Comparison of ENCODE assay signal across 8 cellular contexts in the genomic region with DNA sequence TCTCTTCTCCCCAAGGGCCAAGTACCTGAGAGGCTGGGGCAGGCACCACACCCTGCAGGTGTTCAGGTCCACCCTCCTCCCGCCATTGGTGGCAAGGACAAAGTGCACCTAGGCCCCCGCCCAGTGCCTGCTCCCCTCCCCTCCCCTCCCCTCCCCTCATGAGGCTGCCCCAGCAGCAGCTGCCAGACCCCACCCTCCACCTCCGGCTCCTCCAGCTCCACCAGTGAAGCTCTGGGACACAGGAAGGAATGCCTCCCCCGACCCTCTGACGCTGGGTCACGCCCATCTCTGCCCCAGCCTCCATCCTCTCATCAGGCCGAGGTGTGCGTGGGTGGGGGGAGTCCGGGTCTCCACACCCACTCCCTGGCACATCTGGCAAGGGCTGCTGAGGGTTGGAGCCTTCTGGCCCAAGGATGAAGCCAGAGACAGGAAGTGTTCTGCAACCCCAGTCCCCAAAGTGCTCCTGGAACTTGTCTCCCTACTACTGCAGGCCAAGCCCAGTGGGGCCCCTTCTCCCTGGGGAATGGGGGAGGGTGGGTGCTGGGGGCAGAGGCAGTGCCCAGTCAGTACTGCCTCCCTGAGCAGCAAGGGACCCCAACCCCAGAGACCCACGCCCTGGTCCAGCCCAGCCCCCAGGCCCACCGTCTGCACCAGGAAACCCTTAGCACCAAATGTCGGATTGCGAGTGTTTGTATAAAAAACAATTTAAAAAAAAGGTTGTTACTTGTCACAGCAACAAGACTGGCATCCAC. TPM values are rescaled to one million over a fixed set of nuclear protein-coding genes. Genes with fewer than 3 reads are reported as not detected.
A peak's percentile ranks its signal among the peaks of the same experiment; 100 is the strongest.
DNase-seq lines count a peak whose midpoint lies in the region; ATAC-seq, FAIRE-seq and TF ChIP-seq lines count a peak whose summit lies in the region.

No MANE protein-coding gene starts in this region.

- TF ChIP-seq RAD21 in A549 (conservative IDR thresholded peaks at IDR 0.05 in 1 of 2, IDR thresholded peaks at IDR 0.05 in 1 of 2) = no peak

- H3K27me3 ChIP-seq in iPS-15b (ENCODE audit: control insufficient read depth, insufficient read depth, low read length) = no peaks in the 10 kb centered on the region

- H3K27me3 Mint-ChIP-seq in HFFc6 (ENCODE audit: insufficient read depth) = peaks cover 16% of the 10 kb centered on the region
- no peaks in the 10 kb centered on the region for H3K27me3 Mint-ChIP-seq in activated CD4-positive, alpha-beta T cell treated with anti-CD3 and anti-CD28 coated beads, Interleukin-2, amount 10 ng/mL, durations not matched to agents 7 days and 5 days
- H3K27me3 Mint-ChIP-seq in stimulated activated naive B cell treated with anti-CD40 and anti-IgM and Interleukin-4, amounts not matched to agents 10 μg/mL and 1 μg/mL and 100 μg/mL, for 72 hours = no peaks in the 10 kb centered on the region

- H3K4me2 ChIP-seq in A549 = peak overlapping the region; percentile 83

- H3K4me3 Mint-ChIP-seq in HFFc6 = no peak overlapping the region
- no peak overlapping the region for H3K4me3 Mint-ChIP-seq in activated CD4-positive, alpha-beta T cell treated with anti-CD3 and anti-CD28 coated beads, Interleukin-2, amount 10 ng/mL, durations not matched to agents 7 days and 5 days
- peak overlapping the region; percentile 82 to 92 for H3K4me3 Mint-ChIP-seq in stimulated activated naive B cell treated with anti-CD40 and anti-IgM and Interleukin-4, amounts not matched to agents 10 μg/mL and 1 μg/mL and 100 μg/mL, for 72 hours

- TF ChIP-seq CTCF in A549 (IDR thresholded peaks at IDR 0.05) = no peak
- TF ChIP-seq CTCF in HFFc6 (IDR thresholded peaks at IDR 0.05) = no peak

- H3K4me1 ChIP-seq in A549 = peaks cover 25% of the 10 kb centered on the region
- H3K4me1 ChIP-seq in iPS-15b (ENCODE audit: control insufficient read depth, insufficient read depth, low read length) = peaks cover 12% of the 10 kb centered on the region

- peaks cover 28% of the 10 kb centered on the region for H3K36me3 ChIP-seq in iPS-15b (ENCODE audit: control insufficient read depth, insufficient read depth, low read length)

- H3K9ac ChIP-seq in iPS-15b (ENCODE audit: low read depth, low read length) = no peak overlapping the region

- TF ChIP-seq POLR2A in A549 (IDR thresholded peaks at IDR 0.05; ENCODE audit: low read length) = no peak

- WGBS in A549 (ENCODE audit: missing lambda C conversion rate) = 69% methylated on average over 8 of the region's 13 CpGs

- CTCF ChIA-PET in A549 (lab: Yijun Ruan, JAX) = interaction anchor here (1.1 to 2.4 kb wide), 3 partner anchors 16 to 22 kb away, joined by 3 to 20 read pairs (median 11); no protein-coding TSS in a partner anchor
- CTCF ChIA-PET in activated CD4-positive, alpha-beta T cell treated with anti-CD3 and anti-CD28 coated beads, Interleukin-2, amount 10 ng/mL, durations not matched to agents 7 days and 5 days (lab: Charles Lee) = interaction anchor here (0.7 to 2.0 kb wide), 4 partner anchors 79 to 420 kb away, joined by 3 to 8 read pairs (median 4); a partner anchor contains a TSS

- H3K36me3 Mint-ChIP-seq in HFFc6 (ENCODE audit: low read depth) = peaks cover 6% of the 10 kb centered on the region; the same call in 1 of the 2 replicates
- H3K36me3 Mint-ChIP-seq in activated CD4-positive, alpha-beta T cell treated with anti-CD3 and anti-CD28 coated beads, Interleukin-2, amount 10 ng/mL, durations not matched to agents 7 days and 5 days (ENCODE audit: low read depth) = peaks cover 7% of the 10 kb centered on the region
- H3K36me3 Mint-ChIP-seq in stimulated activated naive B cell treated with anti-CD40 and anti-IgM and Interleukin-4, amounts not matched to agents 10 μg/mL and 1 μg/mL and 100 μg/mL, for 72 hours = peaks cover 18 to 27% of the 10 kb centered on the region in 2 donors

- peaks cover 23% of the 10 kb centered on the region for H3K4me1 Mint-ChIP-seq in HFFc6 (ENCODE audit: low read depth)
- H3K4me1 Mint-ChIP-seq in activated CD4-positive, alpha-beta T cell treated with anti-CD3 and anti-CD28 coated beads, Interleukin-2, amount 10 ng/mL, durations not matched to agents 7 days and 5 days = peaks cover 34% of the 10 kb centered on the region
- H3K4me1 Mint-ChIP-seq in stimulated activated naive B cell treated with anti-CD40 and anti-IgM and Interleukin-4, amounts not matched to agents 10 μg/mL and 1 μg/mL and 100 μg/mL, for 72 hours = peaks cover 30 to 39% of the 10 kb centered on the region in 2 donors

- peak overlapping the region; percentile 73 for H3K27ac Mint-ChIP-seq in HFFc6
- peak overlapping the region; percentile 87 for H3K27ac Mint-ChIP-seq in activated CD4-positive, alpha-beta T cell treated with anti-CD3 and anti-CD28 coated beads, Interleukin-2, amount 10 ng/mL, durations not matched to agents 7 days and 5 days
- H3K27ac Mint-ChIP-seq in stimulated activated naive B cell treated with anti-CD40 and anti-IgM and Interleukin-4, amounts not matched to agents 10 μg/mL and 1 μg/mL and 100 μg/mL, for 72 hours = peak overlapping the region; percentile 83

- DNase-seq in A549 (ENCODE audit: low read depth in 1 of 2, low spot score in 1 of 2) = peak in 1 of 2 experiments; percentile 23
- DNase-seq in HFFc6 = no peak
- DNase-seq in activated CD4-positive, alpha-beta T cell treated with anti-CD3 and anti-CD28 coated beads, Interleukin-2, amount 10 ng/mL, durations not matched to agents 7 days and 5 days = no peak
- DNase-seq in stimulated activated naive B cell treated with anti-CD40 and anti-IgM and Interleukin-4, amounts not matched to agents 10 μg/mL and 1 μg/mL and 100 μg/mL, for 72 hours = no peak
- no peak for DNase-seq in GDM1 (lab: John Stamatoyannopoulos, UW)
- no peak for DNase-seq in COLO829 (ENCODE audit: low spot score)
- DNase-seq in hippocampal formation (lab: John Stamatoyannopoulos, UW) = no peak

- FAIRE-seq in A549 (lab: Jason Lieb, UNC) = no peak

- no peak for ATAC-seq in A549
- ATAC-seq in stimulated activated naive B cell treated with anti-CD40 and anti-IgM and Interleukin-4, amounts not matched to agents 10 μg/mL and 1 μg/mL and 100 μg/mL, for 72 hours (replicated peaks) = no peak

- H3K9me3 ChIP-seq in A549 (no peaks in the 10 kb centered on the region), iPS-15b (ENCODE audit: control insufficient read depth, insufficient read depth, low read length) (no peaks in the 10 kb centered on the region)

- TF ChIP-seq EP300 in A549 (IDR thresholded peaks at IDR 0.05) = no peak

- POLR2A ChIA-PET in A549 (lab: Yijun Ruan, JAX) = interaction anchor here (0.6 to 1.1 kb wide), 5 partner anchors 14 to 420 kb away, joined by 3 to 5 read pairs (median 3); a partner anchor contains a TSS
- POLR2A ChIA-PET in activated CD4-positive, alpha-beta T cell treated with anti-CD3 and anti-CD28 coated beads, Interleukin-2, amount 10 ng/mL, durations not matched to agents 7 days and 5 days (lab: Charles Lee) = interaction anchor here (0.6 kb wide), 1 partner anchor 79 kb away, joined by 3 read pairs; no protein-coding TSS in a partner anchor

- H3K4me3 ChIP-seq in A549 = peak overlapping the region; percentile 70; the same call in 2 of the 3 replicates
- peak overlapping the region; percentile 64 for H3K4me3 ChIP-seq in iPS-15b (ENCODE audit: low read depth, low read length)

- peak overlapping the region; percentile 76 to 94 for H3K27ac ChIP-seq in A549

- no peaks in the 10 kb centered on the region for H3K9me3 Mint-ChIP-seq in HFFc6
- no peaks in the 10 kb centered on the region for H3K9me3 Mint-ChIP-seq in activated CD4-positive, alpha-beta T cell treated with anti-CD3 and anti-CD28 coated beads, Interleukin-2, amount 10 ng/mL, durations not matched to agents 7 days and 5 days
- no peaks in the 10 kb centered on the region for H3K9me3 Mint-ChIP-seq in stimulated activated naive B cell treated with anti-CD40 and anti-IgM and Interleukin-4, amounts not matched to agents 10 μg/mL and 1 μg/mL and 100 μg/mL, for 72 hours

RNA-seq across cellular contexts. Expression of a gene that starts 1.6 kb away (rescaled TPM):
- polyA plus RNA-seq in A549 (2011; rRNA removed) (19.1 and 21.6 TPM in 2 replicates), A549 (2017; fragmentation: RNase III; extraction: RNeasy Plus Mini Kit Qiagen cat#74134 plus additional on column Dnase treatment) (30.4 to 32.5 TPM (median 31.8 TPM) in 3 replicates)
- polyA plus RNA-seq in A549 (2012; cell fraction: cytosol; rRNA removed) = 72.6 and 86.0 TPM in 2 replicates
- polyA plus RNA-seq in A549 (2012; cell fraction: nucleus; rRNA removed) = 183 and 244 TPM in 2 replicates
- 18.6 and 20.3 TPM in 2 replicates for polyA minus RNA-seq in A549 (2011; rRNA and poly(A)+ RNA removed)
- total RNA-seq in HFFc6 (2021; fragmentation: NEBNext Ultra II Directional; extraction: Animal tissue kit (Norgen Biotek cat#: 25700)) = 10 to 100 TPM; 17.2 to 21.7 (median 19.4) TPM
- 10 to 100 TPM; 37.8 to 41.0 TPM for total RNA-seq in activated CD4-positive, alpha-beta T cell treated with anti-CD3 and anti-CD28 coated beads, Interleukin-2, amount 10 ng/mL, durations not matched to agents 7 days and 5 days

RNA-seq across cellular contexts. Expression of a gene that starts 11.9 kb away (rescaled TPM):
- 2.1 and 3.2 TPM in 2 replicates for polyA plus RNA-seq in A549 (2011; rRNA removed)
- 7.0 and 9.7 TPM in 2 replicates for polyA plus RNA-seq in A549 (2012; cell fraction: cytosol; rRNA removed)
- polyA plus RNA-seq in A549 (2012; cell fraction: nucleus; rRNA removed) = 31.8 and 33.6 TPM in 2 replicates
- polyA plus RNA-seq in A549 (2017; fragmentation: RNase III; extraction: RNeasy Plus Mini Kit Qiagen cat#74134 plus additional on column Dnase treatment) = 14.4 to 17.6 TPM (median 16.8 TPM) in 3 replicates
- polyA minus RNA-seq in A549 (2011; rRNA and poly(A)+ RNA removed) = 3.2 and 4.1 TPM in 2 replicates
- 10 to 100 TPM; 20.7 to 26.1 (median 21.4) TPM for total RNA-seq in HFFc6 (2021; fragmentation: NEBNext Ultra II Directional; extraction: Animal tissue kit (Norgen Biotek cat#: 25700))
- total RNA-seq in activated CD4-positive, alpha-beta T cell treated with anti-CD3 and anti-CD28 coated beads, Interleukin-2, amount 10 ng/mL, durations not matched to agents 7 days and 5 days = 10 to 100 TPM; 19.3 to 21.4 TPM

RNA-seq across cellular contexts. Expression of a gene that starts 21.6 kb away (rescaled TPM):
- polyA plus RNA-seq in A549 (2011; rRNA removed) (not detected in 2 replicates), A549 (2017; fragmentation: RNase III; extraction: RNeasy Plus Mini Kit Qiagen cat#74134 plus additional on column Dnase treatment) (not detected in 3 replicates)
- not detected in 2 replicates for polyA plus RNA-seq in A549 (2012; cell fraction: cytosol; rRNA removed)
- polyA plus RNA-seq in A549 (2012; cell fraction: nucleus; rRNA removed) = 0.06 TPM in 1 of 2 replicates, not detected in the other
- not detected in 2 replicates for polyA minus RNA-seq in A549 (2011; rRNA and poly(A)+ RNA removed)
- 1 to 10 TPM; 1.3 to 3.0 (median 2.1) TPM for total RNA-seq in HFFc6 (2021; fragmentation: NEBNext Ultra II Directional; extraction: Animal tissue kit (Norgen Biotek cat#: 25700))
- 10 to 100 TPM; 16.3 to 17.2 TPM for total RNA-seq in activated CD4-positive, alpha-beta T cell treated with anti-CD3 and anti-CD28 coated beads, Interleukin-2, amount 10 ng/mL, durations not matched to agents 7 days and 5 days

RNA-seq across cellular contexts. Expression of a gene that starts 23.1 kb away (rescaled TPM):
- polyA plus RNA-seq in A549 (2011; rRNA removed) = 42.8 and 47.5 TPM in 2 replicates
- 40.6 and 45.2 TPM in 2 replicates for polyA plus RNA-seq in A549 (2012; cell fraction: cytosol; rRNA removed)
- 63.4 and 66.2 TPM in 2 replicates for polyA plus RNA-seq in A549 (2012; cell fraction: nucleus; rRNA removed)
- 47.2 to 48.9 TPM (median 48.7 TPM) in 3 replicates for polyA plus RNA-seq in A549 (2017; fragmentation: RNase III; extraction: RNeasy Plus Mini Kit Qiagen cat#74134 plus additional on column Dnase treatment)
- polyA minus RNA-seq in A549 (2011; rRNA and poly(A)+ RNA removed) = 55.3 and 55.5 TPM in 2 replicates
- 10 to 100 TPM; 70.7 to 73.2 (median 72.9) TPM for total RNA-seq in HFFc6 (2021; fragmentation: NEBNext Ultra II Directional; extraction: Animal tissue kit (Norgen Biotek cat#: 25700))
- total RNA-seq in activated CD4-positive, alpha-beta T cell treated with anti-CD3 and anti-CD28 coated beads, Interleukin-2, amount 10 ng/mL, durations not matched to agents 7 days and 5 days = 10 to 100 TPM; 67.1 to 70.8 TPM

Comparison
In these comparisons a context has a peak if more than half of its experiments do, and no peak if none do; other contexts are left out.
1. H3K4me3 Mint-ChIP-seq: peak in stimulated activated naive B cell treated with anti-CD40 and anti-IgM and Interleukin-4, amounts not matched to agents 10 μg/mL and 1 μg/mL and 100 μg/mL, for 72 hours (2 of 2); none in HFFc6 (single experiment) and activated CD4-positive, alpha-beta T cell treated with anti-CD3 and anti-CD28 coated beads, Interleukin-2, amount 10 ng/mL, durations not matched to agents 7 days and 5 days (single experiment).
2. RNA of a gene that starts 21.6 kb away (total RNA-seq): 16.3 to 17.2 TPM in activated CD4-positive, alpha-beta T cell treated with anti-CD3 and anti-CD28 coated beads, Interleukin-2, amount 10 ng/mL, durations not matched to agents 7 days and 5 days; 1.3 to 3.0 TPM in HFFc6; every median in the first group is over 4 times any median in the second.
3. Peak in every context shown above with its lines, with median percentiles within 50 percentile points of each other: H3K27ac Mint-ChIP-seq.